Comparison of ENCODE assay signal across 16 cellular contexts in the genomic region with DNA sequence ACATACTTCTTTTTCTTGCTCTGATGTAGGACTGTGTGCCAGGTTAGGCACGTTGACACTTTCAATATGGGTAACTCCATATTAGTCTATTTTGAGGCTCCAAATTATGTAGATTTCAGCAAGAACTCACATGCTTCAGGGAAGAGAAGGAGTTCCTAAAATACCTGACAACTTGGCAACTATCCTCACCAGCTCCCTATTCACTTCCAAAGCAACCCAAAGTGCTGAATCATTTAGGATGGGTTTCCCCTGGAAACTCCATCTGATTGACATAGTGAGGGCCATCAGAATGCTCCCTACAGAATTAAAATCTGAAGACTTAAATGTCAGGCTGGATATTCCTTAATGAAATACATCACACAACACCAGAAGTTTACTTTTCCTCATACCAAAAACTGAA.
"Had no signal": no experiment of that assay in that cellular context is flagged by ENCODE, and none has a peak within 500 bp of the region (broad histone marks: within the 10 kb centered on the region; RNA-seq: fewer than 3 reads in every experiment).

No MANE protein-coding gene starts in this region.

- ATAC-seq: activated CD8-positive, alpha-beta T cell treated with anti-CD3 and anti-CD28 coated beads, Interleukin-2, amount 10 ng/mL, durations not matched to agents 7 days and 5 days; psoas muscle had no signal

- H3K27ac ChIP-seq: cardiac muscle cell, psoas muscle, sigmoid colon, thyroid gland had no signal

- H3K4me3 ChIP-seq: ascending aorta, cardiac muscle cell, psoas muscle, sigmoid colon, thyroid gland had no signal

- H3K4me3 Mint-ChIP-seq: activated CD4-positive, alpha-beta T cell treated with anti-CD3 and anti-CD28 coated beads, Interleukin-2, amount 10 ng/mL, durations not matched to agents 24 days and 14 days; activated CD8-positive, alpha-beta T cell treated with anti-CD3 and anti-CD28 coated beads, Interleukin-2, amount 10 ng/mL, durations not matched to agents 7 days and 5 days; endodermal cell; neural crest cell had no signal

- H3K4me1 ChIP-seq: ascending aorta, psoas muscle, sigmoid colon, thyroid gland had no signal

- H3K9me3 ChIP-seq: ascending aorta, psoas muscle, sigmoid colon, thyroid gland had no signal

- H3K9me3 Mint-ChIP-seq: activated CD4-positive, alpha-beta T cell treated with anti-CD3 and anti-CD28 coated beads, Interleukin-2, amount 10 ng/mL, durations not matched to agents 24 days and 14 days; endodermal cell; neural crest cell had no signal

- DNase-seq: activated CD4-positive, alpha-beta T cell treated with anti-CD3 and anti-CD28 coated beads, Interleukin-2, amount 10 ng/mL, durations not matched to agents 24 days and 14 days; activated CD4-positive, CD25-positive, alpha-beta regulatory T cell; activated CD8-positive, alpha-beta memory T cell treated with anti-CD3 and anti-CD28 coated beads, Interleukin-2, amount 50 U/mL, for 4 hours; activated CD8-positive, alpha-beta T cell treated with anti-CD3 and anti-CD28 coated beads, Interleukin-2, amount 10 ng/mL, durations not matched to agents 7 days and 5 days; activated gamma-delta T cell treated with Interleukin-2 at 50 U/mL for 16 hours; endodermal cell; glutamatergic neuron; hypothalamus; psoas muscle; sigmoid colon; stimulated activated CD4-positive, alpha-beta T cell treated with anti-CD3 and anti-CD28 coated beads, Interleukin-1b, Interleukin-23, amount 100 ng/mL, for 48 hours; SW 1271; thyroid gland had no signal

- H3K27me3 Mint-ChIP-seq: activated CD4-positive, alpha-beta T cell treated with anti-CD3 and anti-CD28 coated beads, Interleukin-2, amount 10 ng/mL, durations not matched to agents 24 days and 14 days had no signal

- H3K4me1 Mint-ChIP-seq: neural crest cell had no signal

- H3K27me3 ChIP-seq: ascending aorta, cardiac muscle cell, sigmoid colon, thyroid gland had no signal

- H3K27ac Mint-ChIP-seq: activated CD4-positive, alpha-beta T cell treated with anti-CD3 and anti-CD28 coated beads, Interleukin-2, amount 10 ng/mL, durations not matched to agents 24 days and 14 days; activated CD8-positive, alpha-beta T cell treated with anti-CD3 and anti-CD28 coated beads, Interleukin-2, amount 10 ng/mL, durations not matched to agents 7 days and 5 days; endodermal cell had no signal
